In genomic region chrX:11786862-11787261, GRCh38 we compare ENCODE assay signal across 13 cellular contexts. TPM values are rescaled to one million over a fixed set of nuclear protein-coding genes. Genes with fewer than 3 reads are reported as not detected.
A peak's percentile ranks its signal among the peaks of the same experiment; 100 is the strongest.
DNase-seq lines count a peak whose midpoint lies in the region; ATAC-seq and TF ChIP-seq lines count a peak whose summit lies in the region.
"Had no signal": no experiment of that assay in that cellular context is flagged by ENCODE, and none has a peak within 500 bp of the region (broad histone marks: within the 10 kb centered on the region; RNA-seq: fewer than 3 reads in every experiment).

No MANE protein-coding gene starts in this region.

- peak overlapping the region; percentile 61 for H3K4me3 Mint-ChIP-seq in activated naive CD4-positive, alpha-beta T cell treated with anti-CD3 and anti-CD28 coated beads, Interleukin-2, amount 10 ng/mL, durations not matched to agents 7 days and 5 days
- H3K4me3 Mint-ChIP-seq in activated naive CD8-positive, alpha-beta T cell: peak overlapping the region; percentile 61
- peak overlapping the region; percentile 18 to 72 for H3K4me3 Mint-ChIP-seq in stimulated activated naive CD8-positive, alpha-beta T cell treated with anti-CD3 and anti-CD28 coated beads, Interleukin-15, amount 100 ng/mL, for 72 hours

- no peak overlapping the region for H3K27ac ChIP-seq in gastroesophageal sphincter
- H3K27ac ChIP-seq: psoas muscle had no signal

- H3K27ac Mint-ChIP-seq in activated naive CD4-positive, alpha-beta T cell treated with anti-CD3 and anti-CD28 coated beads, Interleukin-2, amount 10 ng/mL, durations not matched to agents 7 days and 5 days: peak overlapping the region; percentile 26
- peak overlapping the region; percentile 22 for H3K27ac Mint-ChIP-seq in activated naive CD8-positive, alpha-beta T cell
- H3K27ac Mint-ChIP-seq in stimulated activated naive CD8-positive, alpha-beta T cell treated with anti-CD3 and anti-CD28 coated beads, Interleukin-15, amount 100 ng/mL, for 72 hours: peak overlapping the region; percentile 54 to 57
- H3K27ac Mint-ChIP-seq: stimulated activated memory B cell treated with anti-CD40 and anti-IgM and Interleukin-4, amounts not matched to agents 10 μg/mL and 1 μg/mL and 100 μg/mL, for 72 hours had no signal

- TF ChIP-seq CTCF in gastroesophageal sphincter (IDR thresholded peaks at IDR 0.05): no peak

- H3K27me3 ChIP-seq in gastroesophageal sphincter: no peaks in the 10 kb centered on the region

- H3K27me3 Mint-ChIP-seq in activated naive CD4-positive, alpha-beta T cell treated with anti-CD3 and anti-CD28 coated beads, Interleukin-2, amount 10 ng/mL, durations not matched to agents 7 days and 5 days: no peaks in the 10 kb centered on the region
- H3K27me3 Mint-ChIP-seq in activated naive CD8-positive, alpha-beta T cell: no peaks in the 10 kb centered on the region
- H3K27me3 Mint-ChIP-seq in stimulated activated naive CD8-positive, alpha-beta T cell treated with anti-CD3 and anti-CD28 coated beads, Interleukin-15, amount 100 ng/mL, for 72 hours: no peaks in the 10 kb centered on the region
- H3K27me3 Mint-ChIP-seq: stimulated activated memory B cell treated with anti-CD40 and anti-IgM and Interleukin-4, amounts not matched to agents 10 μg/mL and 1 μg/mL and 100 μg/mL, for 72 hours had no signal

- no peak for TF ChIP-seq POLR2A in gastroesophageal sphincter (IDR thresholded peaks at IDR 0.05)

- H3K9me3 Mint-ChIP-seq in activated naive CD4-positive, alpha-beta T cell treated with anti-CD3 and anti-CD28 coated beads, Interleukin-2, amount 10 ng/mL, durations not matched to agents 7 days and 5 days: no peaks in the 10 kb centered on the region
- no peaks in the 10 kb centered on the region for H3K9me3 Mint-ChIP-seq in activated naive CD8-positive, alpha-beta T cell (ENCODE audit: low read depth)
- no peaks in the 10 kb centered on the region for H3K9me3 Mint-ChIP-seq in stimulated activated naive CD8-positive, alpha-beta T cell treated with anti-CD3 and anti-CD28 coated beads, Interleukin-15, amount 100 ng/mL, for 72 hours
- H3K9me3 Mint-ChIP-seq: stimulated activated memory B cell treated with anti-CD40 and anti-IgM and Interleukin-4, amounts not matched to agents 10 μg/mL and 1 μg/mL and 100 μg/mL, for 72 hours had no signal

- no peaks in the 10 kb centered on the region for H3K36me3 ChIP-seq in gastroesophageal sphincter

- no peaks in the 10 kb centered on the region for H3K9me3 ChIP-seq in gastroesophageal sphincter
- H3K9me3 ChIP-seq: psoas muscle had no signal

- CTCF ChIA-PET in activated naive CD4-positive, alpha-beta T cell treated with anti-CD3 and anti-CD28 coated beads, Interleukin-2, amount 10 ng/mL, durations not matched to agents 7 days and 5 days (lab: Charles Lee): interaction anchor here (0.6 to 2.9 kb wide), 12 partner anchors 12 to 242 kb away, joined by 3 to 12 read pairs (median 5); partner anchors contain the start of gene MSL3

- ATAC-seq in gastroesophageal sphincter: no peak
- peak; percentile 68 for ATAC-seq in stimulated activated naive CD8-positive, alpha-beta T cell treated with anti-CD3 and anti-CD28 coated beads, Interleukin-15, amount 100 ng/mL, for 72 hours
- ATAC-seq: stimulated activated memory B cell treated with anti-CD40 and anti-IgM and Interleukin-4, amounts not matched to agents 10 μg/mL and 1 μg/mL and 100 μg/mL, for 72 hours had no signal

- H3K4me3 ChIP-seq in gastroesophageal sphincter: peak overlapping the region; percentile 24 to 34

- peaks cover 32% of the 10 kb centered on the region for H3K4me1 Mint-ChIP-seq in activated naive CD4-positive, alpha-beta T cell treated with anti-CD3 and anti-CD28 coated beads, Interleukin-2, amount 10 ng/mL, durations not matched to agents 7 days and 5 days
- peaks cover 34% of the 10 kb centered on the region for H3K4me1 Mint-ChIP-seq in activated naive CD8-positive, alpha-beta T cell (ENCODE audit: low read depth)
- peaks cover 31% of the 10 kb centered on the region for H3K4me1 Mint-ChIP-seq in stimulated activated naive CD8-positive, alpha-beta T cell treated with anti-CD3 and anti-CD28 coated beads, Interleukin-15, amount 100 ng/mL, for 72 hours
- H3K4me1 Mint-ChIP-seq: stimulated activated memory B cell treated with anti-CD40 and anti-IgM and Interleukin-4, amounts not matched to agents 10 μg/mL and 1 μg/mL and 100 μg/mL, for 72 hours had no signal

- no peaks in the 10 kb centered on the region for H3K4me1 ChIP-seq in gastroesophageal sphincter
- H3K4me1 ChIP-seq: psoas muscle had no signal

- 27 to 43% methylated on average over 5 of the region's 5 CpGs for WGBS in gastroesophageal sphincter (ENCODE audit: low coverage in 1 of 2), 2 donors

- no peak for DNase-seq in activated naive CD4-positive, alpha-beta T cell treated with anti-CD3 and anti-CD28 coated beads, Interleukin-2, amount 10 ng/mL, durations not matched to agents 7 days and 5 days
- no peak for DNase-seq in activated naive CD4-positive, alpha-beta T cell treated with anti-CD3 and anti-CD28 coated beads, Interleukin-2, amount 50 U/mL, for 16 hours
- DNase-seq in stimulated activated naive CD8-positive, alpha-beta T cell treated with anti-CD3 and anti-CD28 coated beads, Interleukin-15, amount 100 ng/mL, for 72 hours: no peak
- DNase-seq in GDM1 (lab: John Stamatoyannopoulos, UW) (no peak), A172 (ENCODE audit: low spot score) (no peak)
- no peak for DNase-seq in stimulated activated CD4-positive, alpha-beta T cell treated with anti-CD3 and anti-CD28 coated beads, Interleukin-2, amount 100 ng/mL, for 24 hours
- DNase-seq: AML-193, NCI-H187 treated with DMSO at 0.1 percent for 48 hours, SHP77 had no signal

- no peak for TF ChIP-seq EP300 in gastroesophageal sphincter (IDR thresholded peaks at IDR 0.05)

- peaks cover 5% of the 10 kb centered on the region for H3K36me3 Mint-ChIP-seq in activated naive CD4-positive, alpha-beta T cell treated with anti-CD3 and anti-CD28 coated beads, Interleukin-2, amount 10 ng/mL, durations not matched to agents 7 days and 5 days
- H3K36me3 Mint-ChIP-seq in activated naive CD8-positive, alpha-beta T cell: no peaks in the 10 kb centered on the region
- H3K36me3 Mint-ChIP-seq: stimulated activated memory B cell treated with anti-CD40 and anti-IgM and Interleukin-4, amounts not matched to agents 10 μg/mL and 1 μg/mL and 100 μg/mL, for 72 hours had no signal

RNA-seq across cellular contexts. Expression of gene MSL3, which starts 28.8 kb away (rescaled TPM):
- total RNA-seq in gastroesophageal sphincter: 10 to 100 TPM; 16.2 to 26.9 (median 22.4) TPM
- total RNA-seq in A172 (2014; rRNA removed; shearing (Covaris generic)): 34.4 and 55.9 TPM in 2 replicates
